ENCODE assay signal across 1 cellular context in the genomic region with DNA sequence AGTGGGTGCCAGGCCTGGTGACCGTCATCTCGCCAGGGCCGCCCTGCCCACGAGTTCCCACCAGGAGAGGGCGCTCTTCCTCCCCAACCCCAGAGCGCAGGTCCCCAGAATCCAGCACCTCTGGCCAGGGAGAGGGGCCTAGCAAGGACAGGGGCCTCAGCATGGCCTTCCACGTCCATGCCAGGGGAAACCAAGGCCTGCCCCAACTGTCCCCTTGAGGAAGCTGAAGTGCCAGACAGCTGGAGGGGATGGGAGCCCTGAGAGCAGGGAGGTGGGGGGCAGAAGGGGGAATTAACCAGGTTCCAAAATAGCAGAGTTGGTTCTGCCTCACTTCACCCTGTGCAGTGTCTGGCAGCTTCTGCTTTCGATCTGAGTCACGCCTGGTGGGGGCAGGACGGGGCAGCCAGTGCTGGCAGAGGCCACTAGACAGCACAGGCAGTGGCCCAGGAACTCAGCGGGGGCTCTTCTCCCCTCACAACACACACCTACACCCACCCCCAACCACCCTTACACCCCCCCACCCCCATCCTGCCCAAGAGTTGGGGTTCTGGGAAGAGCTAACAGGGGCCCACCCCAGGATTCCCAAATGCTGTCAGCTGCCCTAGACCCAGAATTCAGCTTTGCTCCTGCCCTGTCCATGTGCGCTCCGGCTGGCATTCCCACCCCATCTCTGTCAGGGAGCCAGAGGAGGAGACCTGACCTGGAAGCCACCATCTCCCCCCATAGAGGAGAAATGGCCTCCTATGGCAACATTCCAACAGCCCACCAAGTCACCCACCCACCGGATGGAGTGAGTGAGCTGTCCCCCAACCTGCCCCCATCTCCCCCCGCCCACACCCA.
TF ChIP-seq lines count a peak whose summit lies in the region.

No MANE protein-coding gene starts in this region.

TF ChIP-seq in endothelial cell of umbilical vein, 7 proteins besides CTCF, POLR2A, EP300 and RAD21:
- TF ChIP-seq EZH2 (IDR thresholded peaks at IDR 0.05; ENCODE audit: borderline replicate concordance, low read depth, low read length, severe bottlenecking) = no peak
- no peak for TF ChIP-seq MYC (IDR thresholded peaks at IDR 0.05; ENCODE audit: low read depth, low read length)
- no peak for TF ChIP-seq FOS (IDR thresholded peaks at IDR 0.05; ENCODE audit: borderline replicate concordance, insufficient read depth, low read length)
- no peak for TF ChIP-seq GATA2 (IDR thresholded peaks at IDR 0.05; ENCODE audit: insufficient read depth, insufficient read length, low read depth, low read length)
- no peak for TF ChIP-seq POLR2AphosphoS5 (IDR thresholded peaks at IDR 0.05; ENCODE audit: insufficient read depth, low read depth, low read length)
- TF ChIP-seq, protein P1, sequence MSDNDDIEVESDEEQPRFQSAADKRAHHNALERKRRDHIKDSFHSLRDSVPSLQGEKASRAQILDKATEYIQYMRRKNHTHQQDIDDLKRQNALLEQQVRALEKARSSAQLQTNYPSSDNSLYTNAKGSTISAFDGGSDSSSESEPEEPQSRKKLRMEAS (IDR thresholded peaks at IDR 0.05; ENCODE audit: insufficient read depth, insufficient read length) = no peak
- no peak for TF ChIP-seq JUN (IDR thresholded peaks at IDR 0.05; ENCODE audit: borderline replicate concordance, insufficient read depth, insufficient read length, low read depth)
